ENCODE assay signal across 2 cellular contexts in genomic region chr22:50461979-50462540, GRCh38.
A peak's percentile ranks its signal among the peaks of the same experiment; 100 is the strongest.
TF ChIP-seq lines count a peak whose summit lies in the region.

No MANE protein-coding gene starts in this region.

TF ChIP-seq in HepG2, 621 proteins besides CTCF, POLR2A, EP300 and RAD21:
- TF ChIP-seq ZNF503 (CRISPR knock-in tag; IDR thresholded peaks at IDR 0.05) (no peak), ZNF678 (CRISPR knock-in tag; IDR thresholded peaks at IDR 0.05) (no peak), BCL6 (CRISPR knock-in tag; IDR thresholded peaks at IDR 0.05) (no peak), MIER2 (CRISPR knock-in tag; IDR thresholded peaks at IDR 0.05) (no peak), ATF6 (CRISPR knock-in tag; conservative IDR thresholded peaks at IDR 0.05) (no peak), HOMEZ (CRISPR knock-in tag; IDR thresholded peaks at IDR 0.05; ENCODE audit: low read depth) (no peak), AGO2 (optimal IDR thresholded peaks at IDR 0.05; ENCODE audit: low read depth, low read length) (peak; percentile 21), POLR2G (IDR thresholded peaks at IDR 0.05; ENCODE audit: low read depth, low read length) (no peak), MYC (CRISPR knock-in tag; IDR thresholded peaks at IDR 0.05; ENCODE audit: borderline replicate concordance) (no peak)

TF ChIP-seq in IMR-90, 13 proteins besides CTCF, POLR2A, EP300 and RAD21:
- TF ChIP-seq RCOR1 (IDR thresholded peaks at IDR 0.05; ENCODE audit: insufficient replicate concordance, low read length) (no peak), CEBPB (IDR thresholded peaks at IDR 0.05; ENCODE audit: low read depth, low read length) (no peak), MAZ (IDR thresholded peaks at IDR 0.05; ENCODE audit: borderline replicate concordance, low read depth, low read length) (no peak), MXI1 (IDR thresholded peaks at IDR 0.05; ENCODE audit: borderline replicate concordance, low read depth, low read length) (no peak), RFX5 (IDR thresholded peaks at IDR 0.05; ENCODE audit: low read depth, low read length) (no peak), NFE2L2 (IDR thresholded peaks at IDR 0.05; ENCODE audit: low read depth, low read length) (no peak), CHD1 (IDR thresholded peaks at IDR 0.05; ENCODE audit: low read depth, low read length) (no peak), BHLHE40 (IDR thresholded peaks at IDR 0.05; ENCODE audit: low read depth, low read length) (no peak)
